In genomic region chr4:111986125-111986524, GRCh38 we compare ENCODE assay signal across 22 cellular contexts.
"Had no signal": no experiment of that assay in that cellular context is flagged by ENCODE, and none has a peak within 500 bp of the region (broad histone marks: within the 10 kb centered on the region; RNA-seq: fewer than 3 reads in every experiment).

No MANE protein-coding gene starts in this region.

- H3K27ac Mint-ChIP-seq: activated CD8-positive, alpha-beta T cell treated with anti-CD3 and anti-CD28 coated beads for 36 hours; activated naive CD4-positive, alpha-beta T cell treated with anti-CD3 and anti-CD28 coated beads, Interleukin-2, amount 10 ng/mL, durations not matched to agents 7 days and 5 days; activated naive CD8-positive, alpha-beta T cell treated with anti-CD3 and anti-CD28 coated beads for 36 hours; activated T-cell treated with anti-CD3 and anti-CD28 coated beads, Interleukin-2, amount 50 U/mL, for 72 hours; activated T-helper 2 cell treated with anti-CD3 and anti-CD28 coated beads, Interferon-gamma antibody, Interleukin-2, Interleukin-4, amounts not matched to agents 10 μg/mL and 5 μg/mL and 100 μg/mL, durations not matched to agents 14 hours and 24 hours and 36 hours had no signal

- H3K4me3 Mint-ChIP-seq: activated CD8-positive, alpha-beta T cell treated with anti-CD3 and anti-CD28 coated beads for 36 hours; activated naive CD4-positive, alpha-beta T cell treated with anti-CD3 and anti-CD28 coated beads, Interleukin-2, amount 10 ng/mL, durations not matched to agents 7 days and 5 days; activated naive CD8-positive, alpha-beta T cell treated with anti-CD3 and anti-CD28 coated beads for 36 hours; activated T-cell treated with anti-CD3 and anti-CD28 coated beads, Interleukin-2, amount 50 U/mL, for 72 hours had no signal

- H3K4me1 ChIP-seq: SJSA1 had no signal

- H3K27me3 ChIP-seq: SJSA1 had no signal

- H3K4me1 Mint-ChIP-seq: activated naive CD4-positive, alpha-beta T cell treated with anti-CD3 and anti-CD28 coated beads, Interleukin-2, amount 10 ng/mL, durations not matched to agents 7 days and 5 days; activated naive CD8-positive, alpha-beta T cell treated with anti-CD3 and anti-CD28 coated beads for 36 hours had no signal

- H3K36me3 Mint-ChIP-seq: activated naive CD4-positive, alpha-beta T cell treated with anti-CD3 and anti-CD28 coated beads, Interleukin-2, amount 10 ng/mL, durations not matched to agents 7 days and 5 days; activated naive CD8-positive, alpha-beta T cell treated with anti-CD3 and anti-CD28 coated beads for 36 hours had no signal

- H3K4me3 ChIP-seq: SJSA1 had no signal

- DNase-seq: activated CD4-positive, alpha-beta T cell treated with anti-CD3 and anti-CD28 coated beads for 4 hours; activated CD8-positive, alpha-beta memory T cell treated with anti-CD3 and anti-CD28 coated beads, Interleukin-2, amount 50 U/mL, for 4 hours; activated CD8-positive, alpha-beta T cell treated with anti-CD3 and anti-CD28 coated beads for 36 hours; activated gamma-delta T cell treated with Interleukin-2 at 50 U/mL for 16 hours; activated naive CD4-positive, alpha-beta T cell treated with anti-CD3 and anti-CD28 coated beads, Interleukin-2, amount 10 ng/mL, durations not matched to agents 7 days and 5 days; activated naive CD8-positive, alpha-beta T cell treated with anti-CD3 and anti-CD28 coated beads for 36 hours; activated T-cell treated with anti-CD3 and anti-CD28 coated beads, Interleukin-2, amount 50 U/mL, for 72 hours; anterior cingulate cortex; central memory CD4-positive, alpha-beta T cell; KG1; NCI-H1092; NCI-H1417; NCI-H2029 treated with DMSO at 0.1 percent for 48 hours; NCI-H510A treated with DMSO at 0.1 percent for 48 hours; NCI-H69; NK-92 treated with Interleukin-12 subunit alpha and Interleukin-12 subunit beta, amount 100 ng/mL, for 24 hours; SHP77; SW 1271 had no signal

- H3K9me3 ChIP-seq: SJSA1 had no signal

- H3K36me3 ChIP-seq: SJSA1 had no signal

- ATAC-seq: activated CD4-positive, CD25-positive, alpha-beta regulatory T cell treated with anti-CD3 and anti-CD28 coated beads, Interleukin-2, amount 50 U/mL, for 24 hours; activated CD8-positive, alpha-beta T cell treated with anti-CD3 and anti-CD28 coated beads for 36 hours; activated T-cell treated with anti-CD3 and anti-CD28 coated beads, Interleukin-2, amount 50 U/mL, for 72 hours; SK-N-SH treated with all-trans-retinoic acid at 6 μM for 48 hours had no signal
